Comparison of ENCODE assay signal across 16 cellular contexts in genomic region chr21:24727803-24728425, GRCh38.
DNase-seq lines count a peak whose midpoint lies in the region; ATAC-seq and TF ChIP-seq lines count a peak whose summit lies in the region.
"Had no signal": no experiment of that assay in that cellular context is flagged by ENCODE, and none has a peak within 500 bp of the region (broad histone marks: within the 10 kb centered on the region; RNA-seq: fewer than 3 reads in every experiment).

No MANE protein-coding gene starts in this region.

- DNase-seq in AG08396 (ENCODE audit: low spot score) (peak; percentile 2), WTC11 (ENCODE audit: low spot score) (no peak), iris pigment epithelial cell (ENCODE audit: low read depth) (peak; percentile 0), retinal pigment epithelial cell (ENCODE audit: low read depth) (peak; percentile 45), RPMI8226 (no peak), amygdala (lab: John Stamatoyannopoulos, UW) (no peak), KG1 (lab: John Stamatoyannopoulos, UW) (no peak), DMS79 treated with DMSO at 0.1 percent for 48 hours (lab: John Stamatoyannopoulos, UW) (no peak)
- DNase-seq: CD4-positive, alpha-beta T cell; KBM-7; NCI-H1417 treated with DMSO at 0.1 percent for 48 hours; NCI-H1930; NCI-H774 had no signal

- ATAC-seq in WTC11, result peak; percentile 52
- ATAC-seq: A549, HCT116 had no signal

- H3K4me3 Mint-ChIP-seq in WTC11, result no peak overlapping the region
- H3K4me3 Mint-ChIP-seq: B cell; CD4-positive, alpha-beta T cell had no signal

- H3K4me3 ChIP-seq in retinal pigment epithelial cell (ENCODE audit: low read length), result no peak overlapping the region
- H3K4me3 ChIP-seq: A549 had no signal

- peaks cover 27% of the 10 kb centered on the region for H3K9me3 Mint-ChIP-seq in WTC11
- H3K9me3 Mint-ChIP-seq: CD4-positive, alpha-beta T cell had no signal

- no peaks in the 10 kb centered on the region for H3K4me1 Mint-ChIP-seq in WTC11
- H3K4me1 Mint-ChIP-seq: B cell had no signal

- no peak for TF ChIP-seq CTCF in WTC11 (IDR thresholded peaks at IDR 0.05)
- TF ChIP-seq CTCF in retinal pigment epithelial cell (conservative IDR thresholded peaks at IDR 0.05; ENCODE audit: low read depth, low read length), result peak; percentile 8

- POLR2A ChIA-PET in WTC11 (lab: Charles Lee), result no interaction called here

- CTCF ChIA-PET in WTC11 (lab: Charles Lee), result no interaction called here

- no peaks in the 10 kb centered on the region for H3K36me3 Mint-ChIP-seq in WTC11

- H3K27ac Mint-ChIP-seq in WTC11, result no peak overlapping the region
- H3K27ac Mint-ChIP-seq: B cell; CD4-positive, alpha-beta T cell had no signal

- H3K27me3 Mint-ChIP-seq in WTC11 (ENCODE audit: low read depth), result no peaks in the 10 kb centered on the region
- H3K27me3 Mint-ChIP-seq: B cell; CD4-positive, alpha-beta T cell had no signal

TF ChIP-seq in WTC11, 78 proteins besides CTCF, POLR2A, EP300 and RAD21:
- TF ChIP-seq RELA (CRISPR knock-in tag; IDR thresholded peaks at IDR 0.05; ENCODE audit: borderline replicate concordance), result no peak
- TF ChIP-seq CREB1 (CRISPR knock-in tag; IDR thresholded peaks at IDR 0.05), result no peak
- TF ChIP-seq STAT6 (CRISPR knock-in tag; conservative IDR thresholded peaks at IDR 0.05; ENCODE audit: low read depth), result no peak
- TF ChIP-seq GRHL2 (CRISPR knock-in tag; IDR thresholded peaks at IDR 0.05; ENCODE audit: insufficient replicate concordance, severe bottlenecking), result no peak
- TF ChIP-seq CREM (CRISPR knock-in tag; IDR thresholded peaks at IDR 0.05), result no peak
- no peak for TF ChIP-seq NFYB (CRISPR knock-in tag; conservative IDR thresholded peaks at IDR 0.05; ENCODE audit: low read depth)
- TF ChIP-seq TEAD4 (CRISPR knock-in tag; IDR thresholded peaks at IDR 0.05), result no peak

Comparison
In these comparisons a context has a peak if more than half of its experiments do, and no peak if none do; other contexts are left out.
1. DNase-seq: peak in AG08396 (single experiment), iris pigment epithelial cell (single experiment) and retinal pigment epithelial cell (single experiment); none in WTC11 (single experiment), RPMI8226 (single experiment), amygdala (0 of 56), KG1 (single experiment) and DMS79 treated with DMSO at 0.1 percent for 48 hours (single experiment).